ENCODE assay signal across 1 cellular context in genomic region chr9:114413909-114414308, GRCh38.
TF ChIP-seq lines count a peak whose summit lies in the region.

No MANE protein-coding gene starts in this region.

TF ChIP-seq in SK-N-SH treated with all-trans-retinoic acid at 6 μM for 48 hours, 23 proteins besides CTCF, POLR2A, EP300 and RAD21 (continued from another document):
- no peak for TF ChIP-seq CSDC2 (CRISPR knock-in tag; IDR thresholded peaks at IDR 0.05)
- TF ChIP-seq TOX (CRISPR knock-in tag; IDR thresholded peaks at IDR 0.05; ENCODE audit: borderline replicate concordance): no peak
- no peak for TF ChIP-seq ZNF8 (CRISPR knock-in tag; IDR thresholded peaks at IDR 0.05)
- TF ChIP-seq ARNTL (CRISPR knock-in tag; IDR thresholded peaks at IDR 0.05; ENCODE audit: borderline replicate concordance, low read depth): no peak
- no peak for TF ChIP-seq ZNF70 (CRISPR knock-in tag; IDR thresholded peaks at IDR 0.05)
- no peak for TF ChIP-seq BACH2 (CRISPR knock-in tag; IDR thresholded peaks at IDR 0.05; ENCODE audit: borderline replicate concordance)
- no peak for TF ChIP-seq ZFP30 (CRISPR knock-in tag; IDR thresholded peaks at IDR 0.05)
- TF ChIP-seq CREB5 (CRISPR knock-in tag; IDR thresholded peaks at IDR 0.05; ENCODE audit: low read depth): no peak
- TF ChIP-seq PPARA (CRISPR knock-in tag; IDR thresholded peaks at IDR 0.05; ENCODE audit: borderline replicate concordance): no peak
- no peak for TF ChIP-seq ZFP3 (CRISPR knock-in tag; IDR thresholded peaks at IDR 0.05)
- TF ChIP-seq CSRNP3 (CRISPR knock-in tag; IDR thresholded peaks at IDR 0.05): no peak
- TF ChIP-seq RARB (CRISPR knock-in tag; IDR thresholded peaks at IDR 0.05): no peak
- TF ChIP-seq ZC3H10 (CRISPR knock-in tag; IDR thresholded peaks at IDR 0.05): no peak
